In genomic region chr2:196479350-196479749, GRCh38 we compare ENCODE assay signal across 13 cellular contexts.
DNase-seq lines count a peak whose midpoint lies in the region; ATAC-seq, FAIRE-seq and TF ChIP-seq lines count a peak whose summit lies in the region.
"Had no signal": no experiment of that assay in that cellular context is flagged by ENCODE, and none has a peak within 500 bp of the region (broad histone marks: within the 10 kb centered on the region; RNA-seq: fewer than 3 reads in every experiment).

No MANE protein-coding gene starts in this region.

- H4K20me1 ChIP-seq in astrocyte (ENCODE audit: insufficient read depth, low read length), result no peaks in the 10 kb centered on the region

- no peaks in the 10 kb centered on the region for H3K27me3 ChIP-seq in astrocyte (ENCODE audit: insufficient read depth, low read length)

- no peak for TF ChIP-seq RAD21 in A549 (conservative IDR thresholded peaks at IDR 0.05 in 1 of 2, IDR thresholded peaks at IDR 0.05 in 1 of 2)

- ATAC-seq in A549 (peak; percentile 13 to 30; a peak in 1 of 6 replicates), esophagus mucosa (no peak)
- ATAC-seq: GM12878 had no signal

- H3K9me3 Mint-ChIP-seq in astrocyte (ENCODE audit: unreplicated experiment), result peaks cover 2% of the 10 kb centered on the region
- H3K9me3 Mint-ChIP-seq: activated naive CD4-positive, alpha-beta T cell treated with anti-CD3 and anti-CD28 coated beads for 36 hours had no signal

- H3K36me3 Mint-ChIP-seq in astrocyte (ENCODE audit: low read depth, unreplicated experiment), result no peaks in the 10 kb centered on the region

- FAIRE-seq in A549 (lab: Jason Lieb, UNC) (no peak), astrocyte (lab: Jason Lieb, UNC) (peak; percentile 76)
- FAIRE-seq: colon, GM12878 had no signal

- H3K27ac ChIP-seq in A549 (no peak overlapping the region), astrocyte (ENCODE audit: low read depth, low read length) (no peak overlapping the region)

- no peak overlapping the region for H3K4me2 ChIP-seq in A549
- no peak overlapping the region for H3K4me2 ChIP-seq in astrocyte (ENCODE audit: low read length)

- peaks cover 6% of the 10 kb centered on the region for H3K27me3 Mint-ChIP-seq in astrocyte (ENCODE audit: low read depth, unreplicated experiment)

- POLR2A ChIA-PET in A549 (lab: Yijun Ruan, JAX), result no interaction called here

- H3K4me1 Mint-ChIP-seq in astrocyte (ENCODE audit: low read depth, unreplicated experiment), result peaks cover 17% of the 10 kb centered on the region

- no peak for TF ChIP-seq POLR2A in A549 (IDR thresholded peaks at IDR 0.05; ENCODE audit: low read length)

- no peaks in the 10 kb centered on the region for H3K4me1 ChIP-seq in A549
- H3K4me1 ChIP-seq in astrocyte (ENCODE audit: insufficient read depth, low read length), result peaks cover 11% of the 10 kb centered on the region

- H3K4me3 Mint-ChIP-seq in astrocyte (ENCODE audit: unreplicated experiment), result no peak overlapping the region
- H3K4me3 Mint-ChIP-seq: activated naive CD4-positive, alpha-beta T cell treated with anti-CD3 and anti-CD28 coated beads for 36 hours had no signal

- H3K4me3 ChIP-seq in A549 (no peak overlapping the region), astrocyte (ENCODE audit: insufficient read depth, low read depth, low read length) (no peak overlapping the region)
- H3K4me3 ChIP-seq: GM12878 had no signal

- TF ChIP-seq CTCF in A549 (IDR thresholded peaks at IDR 0.05), result no peak
- no peak for TF ChIP-seq CTCF in astrocyte (IDR thresholded peaks at IDR 0.05; ENCODE audit: insufficient read depth, low read depth, low read length)

- no peaks in the 10 kb centered on the region for H3K9me3 ChIP-seq in A549
- H3K9me3 ChIP-seq in astrocyte (ENCODE audit: insufficient read depth, low read depth, low read length), result no peaks in the 10 kb centered on the region

- CTCF ChIA-PET in A549 (lab: Yijun Ruan, JAX), result no interaction called here

- H3K79me2 ChIP-seq in astrocyte (ENCODE audit: insufficient read depth, low read length), result no peaks in the 10 kb centered on the region

- H2AFZ ChIP-seq in astrocyte (ENCODE audit: low read depth, low read length), result no peak overlapping the region

- no peak for TF ChIP-seq EP300 in A549 (IDR thresholded peaks at IDR 0.05)

- no peak overlapping the region for H3K9ac ChIP-seq in astrocyte (ENCODE audit: low read length)

- peak overlapping the region; percentile 70 for H3K27ac Mint-ChIP-seq in astrocyte (ENCODE audit: unreplicated experiment)
- H3K27ac Mint-ChIP-seq: activated naive CD4-positive, alpha-beta T cell treated with anti-CD3 and anti-CD28 coated beads for 36 hours had no signal

- H3K36me3 ChIP-seq in astrocyte (ENCODE audit: insufficient read depth, low read length), result no peaks in the 10 kb centered on the region

- DNase-seq in A549 (ENCODE audit: low read depth in 1 of 2, low spot score in 1 of 2), result no peak
- peak; percentile 35 for DNase-seq in GOT3 (lab: John Stamatoyannopoulos, UW)
- DNase-seq in astrocyte (ENCODE audit: low read depth), result peak; percentile 85
- peak; percentile 72 for DNase-seq in glomerular visceral epithelial cell (ENCODE audit: extremely low spot score)
- DNase-seq in pons (ENCODE audit: low spot score), result no peak
- DNase-seq in NCI-H2081 (lab: John Stamatoyannopoulos, UW), result no peak
- no peak for DNase-seq in amygdala (lab: John Stamatoyannopoulos, UW)
- DNase-seq: activated naive CD4-positive, alpha-beta T cell treated with anti-CD3 and anti-CD28 coated beads for 36 hours; DMS53; midbrain had no signal

TF ChIP-seq in A549, 52 proteins besides CTCF, POLR2A, EP300 and RAD21:
- TF ChIP-seq HOXA7 (CRISPR knock-in tag; IDR thresholded peaks at IDR 0.05) (no peak), HMGXB4 (CRISPR knock-in tag; IDR thresholded peaks at IDR 0.05; ENCODE audit: borderline replicate concordance) (no peak), FOSB (CRISPR knock-in tag; IDR thresholded peaks at IDR 0.05) (no peak), ZFP36 (IDR thresholded peaks at IDR 0.05; ENCODE audit: borderline replicate concordance, partially characterized antibody) (no peak), ZNF302 (CRISPR knock-in tag; IDR thresholded peaks at IDR 0.05) (no peak), SMC3 (IDR thresholded peaks at IDR 0.05) (no peak), HEYL (CRISPR knock-in tag; IDR thresholded peaks at IDR 0.05) (no peak), HDAC2 (IDR thresholded peaks at IDR 0.05) (no peak), PBX3 (IDR thresholded peaks at IDR 0.05) (no peak), EHF (CRISPR knock-in tag; IDR thresholded peaks at IDR 0.05) (no peak), CEBPB (IDR thresholded peaks at IDR 0.05) (no peak), SREBF2 (IDR thresholded peaks at IDR 0.05) (no peak), ZSCAN20 (CRISPR knock-in tag; IDR thresholded peaks at IDR 0.05) (no peak), RFX5 (IDR thresholded peaks at IDR 0.05) (no peak), MAX (IDR thresholded peaks at IDR 0.05) (no peak), RNF2 (IDR thresholded peaks at IDR 0.05; ENCODE audit: borderline replicate concordance, low read depth) (no peak), MYC (IDR thresholded peaks at IDR 0.05; ENCODE audit: borderline replicate concordance, low read length) (no peak), POLR2AphosphoS2 (conservative IDR thresholded peaks at IDR 0.05; ENCODE audit: low read length) (no peak), HES2 (IDR thresholded peaks at IDR 0.05) (no peak)
TF ChIP-seq in A549: peak in this region for 0.

Comparison
In these comparisons a context has a peak if more than half of its experiments do, and no peak if none do; other contexts are left out.
1. DNase-seq: peak in GOT3 (single experiment), astrocyte (single experiment) and glomerular visceral epithelial cell (single experiment); none in A549 (0 of 2), pons (single experiment), NCI-H2081 (0 of 2) and amygdala (0 of 56).